In genomic region chrX:14015294-14015693, GRCh38 we compare ENCODE assay signal across 31 cellular contexts. TPM values are rescaled to one million over a fixed set of nuclear protein-coding genes. Genes with fewer than 3 reads are reported as not detected.
DNase-seq lines count a peak whose midpoint lies in the region; ATAC-seq and TF ChIP-seq lines count a peak whose summit lies in the region.
"Had no signal": no experiment of that assay in that cellular context is flagged by ENCODE, and none has a peak within 500 bp of the region (broad histone marks: within the 10 kb centered on the region; RNA-seq: fewer than 3 reads in every experiment).

No MANE protein-coding gene starts in this region.

- H3K4me3 ChIP-seq in ACC112 (ENCODE audit: low read depth, low read length) = peak overlapping the region; percentile 16; the same call in 1 of the 2 replicates
- H3K4me3 ChIP-seq in SK-N-SH (ENCODE audit: low read depth in 2 of 2, low read length in 1 of 2) = no peak overlapping the region
- H3K4me3 ChIP-seq: heart left ventricle, Peyer's patch, right lobe of liver had no signal

- no peak for TF ChIP-seq RAD21 in SK-N-SH (IDR thresholded peaks at IDR 0.05; ENCODE audit: low read length)

- peaks cover 5% of the 10 kb centered on the region for H3K4me1 ChIP-seq in ACC112 (ENCODE audit: control insufficient read depth, insufficient read depth, low read length, unreplicated experiment)
- H3K4me1 ChIP-seq in SK-N-SH (ENCODE audit: control insufficient read depth in 1 of 2, insufficient read depth in 2 of 2, low read depth in 1 of 2, low read length in 1 of 2) = no peaks in the 10 kb centered on the region; a peak in 1 of 4 replicates
- H3K4me1 ChIP-seq: BE2C, heart left ventricle, Peyer's patch, right lobe of liver had no signal

- no peaks in the 10 kb centered on the region for H3K9me3 ChIP-seq in SK-N-SH
- H3K9me3 ChIP-seq: BE2C, heart left ventricle, Peyer's patch, right lobe of liver had no signal

- no peaks in the 10 kb centered on the region for H4K20me1 ChIP-seq in SK-N-SH (ENCODE audit: insufficient read depth)

- 0 out of 4 replicates have a peak, but pooled peaks of 1 of the 2 experiments have one; percentile 13 for TF ChIP-seq EP300 in SK-N-SH (IDR thresholded peaks at IDR 0.05; ENCODE audit: borderline replicate concordance in 1 of 2, low read depth in 1 of 2, low read length in 1 of 2)

- H3K27ac Mint-ChIP-seq in nephron = peak overlapping the region in 2 of 3 experiments; percentile 53 to 68
- H3K27ac Mint-ChIP-seq: activated CD8-positive, alpha-beta memory T cell treated with anti-CD3 and anti-CD28 coated beads, Interleukin-2, amount 10 ng/mL, durations not matched to agents 7 days and 5 days; stimulated activated memory B cell treated with anti-CD40 and anti-IgM and Interleukin-4, amounts not matched to agents 10 μg/mL and 1 μg/mL and 100 μg/mL, for 72 hours had no signal

- ATAC-seq in HG03520 (IDR thresholded peaks at IDR 0.05; ENCODE audit: unreplicated experiment) = no peak
- ATAC-seq in GM21619 (IDR thresholded peaks at IDR 0.05; ENCODE audit: unreplicated experiment) = no peak
- no peak for ATAC-seq in GM21528 (IDR thresholded peaks at IDR 0.05; ENCODE audit: low FRiP score, unreplicated experiment)
- ATAC-seq: activated CD8-positive, alpha-beta memory T cell treated with anti-CD3 and anti-CD28 coated beads, Interleukin-2, amount 10 ng/mL, durations not matched to agents 7 days and 5 days; foreskin keratinocyte; heart left ventricle; right lobe of liver; stimulated activated memory B cell treated with anti-CD40 and anti-IgM and Interleukin-4, amounts not matched to agents 10 μg/mL and 1 μg/mL and 100 μg/mL, for 72 hours had no signal

- H3K27me3 Mint-ChIP-seq in nephron (ENCODE audit: low read depth) = no peaks in the 10 kb centered on the region
- H3K27me3 Mint-ChIP-seq: activated CD8-positive, alpha-beta memory T cell treated with anti-CD3 and anti-CD28 coated beads, Interleukin-2, amount 10 ng/mL, durations not matched to agents 7 days and 5 days; stimulated activated memory B cell treated with anti-CD40 and anti-IgM and Interleukin-4, amounts not matched to agents 10 μg/mL and 1 μg/mL and 100 μg/mL, for 72 hours had no signal

- H3K9ac ChIP-seq in SK-N-SH = peak overlapping the region; percentile 2; the same call in 1 of the 2 replicates

- H3K4me2 ChIP-seq in SK-N-SH = no peak overlapping the region

- peaks cover 4% of the 10 kb centered on the region for H3K9me3 Mint-ChIP-seq in nephron
- H3K9me3 Mint-ChIP-seq: stimulated activated memory B cell treated with anti-CD40 and anti-IgM and Interleukin-4, amounts not matched to agents 10 μg/mL and 1 μg/mL and 100 μg/mL, for 72 hours had no signal

- H3K27ac ChIP-seq in ACC112 (ENCODE audit: low read depth, low read length) (peak overlapping the region; percentile 31), SK-N-SH (ENCODE audit: low read depth in 2 of 2, low read length in 1 of 2) (peak overlapping the region; percentile 58 to 76; a peak in 3 of 4 replicates)
- H3K27ac ChIP-seq: foreskin keratinocyte, heart left ventricle, Peyer's patch, right lobe of liver had no signal

- H3K27me3 ChIP-seq in ACC112 (ENCODE audit: insufficient read depth, low read length) = no peaks in the 10 kb centered on the region
- H3K27me3 ChIP-seq in SK-N-SH (ENCODE audit: insufficient read depth) = no peaks in the 10 kb centered on the region
- H3K27me3 ChIP-seq: BE2C, foreskin keratinocyte, heart left ventricle, Peyer's patch, right lobe of liver had no signal

- peaks cover 4% of the 10 kb centered on the region for H3K4me1 Mint-ChIP-seq in nephron

- H3K36me3 Mint-ChIP-seq in nephron (ENCODE audit: low read depth) = peaks cover 51% of the 10 kb centered on the region

- TF ChIP-seq CTCF in SK-N-SH (IDR thresholded peaks at IDR 0.05) (no peak), nephron (IDR thresholded peaks at IDR 0.05; ENCODE audit: unreplicated experiment in 3 of 3) (no peak)

- no peaks in the 10 kb centered on the region for H3K9me2 ChIP-seq in SK-N-SH

- H3K4me3 Mint-ChIP-seq in nephron = no peak overlapping the region
- H3K4me3 Mint-ChIP-seq: activated CD8-positive, alpha-beta memory T cell treated with anti-CD3 and anti-CD28 coated beads, Interleukin-2, amount 10 ng/mL, durations not matched to agents 7 days and 5 days; stimulated activated memory B cell treated with anti-CD40 and anti-IgM and Interleukin-4, amounts not matched to agents 10 μg/mL and 1 μg/mL and 100 μg/mL, for 72 hours had no signal

- POLR2A ChIA-PET in SK-N-SH (lab: Yijun Ruan, JAX) = no interaction called here

- 67% methylated on average over 2 of the region's 2 CpGs for WGBS in SK-N-SH (ENCODE audit: low lambda C conversion rate)

- CTCF ChIA-PET in SK-N-SH (lab: Yijun Ruan, JAX) = interaction anchor here (1.1 to 1.5 kb wide), 3 partner anchors 11 to 24 kb away, joined by 3 to 6 read pairs (median 4); partner anchors contain the start of gene GEMIN8

- H3F3A ChIP-seq in SK-N-SH (replicated peaks; ENCODE audit: insufficient read depth) = peaks cover 7% of the 10 kb centered on the region

- 0 out of 2 replicates have a peak, but pooled peaks cover 11% of the 10 kb centered on the region for H3K36me3 ChIP-seq in ACC112 (ENCODE audit: insufficient read depth, low read length)
- H3K36me3 ChIP-seq in SK-N-SH (replicated peaks in 1 of 2; ENCODE audit: control insufficient read depth in 1 of 2, insufficient read depth in 2 of 2, low read length in 1 of 2) = peaks cover 43 to 52% of the 10 kb centered on the region in 2 experiments
- H3K36me3 ChIP-seq: BE2C, Peyer's patch had no signal

- H2AFZ ChIP-seq in ACC112 (ENCODE audit: low read length, unreplicated experiment) = no peak overlapping the region
- H2AFZ ChIP-seq in SK-N-SH (ENCODE audit: low read depth) = no peak overlapping the region

- no peak for DNase-seq in SK-N-SH
- peak; percentile 91 for DNase-seq in fibroblast of gingiva (ENCODE audit: low read depth)
- no peak for DNase-seq in GM19240 (ENCODE audit: insufficient read length, low spot score)
- DNase-seq: activated CD8-positive, alpha-beta memory T cell treated with anti-CD3 and anti-CD28 coated beads, Interleukin-2, amount 10 ng/mL, durations not matched to agents 7 days and 5 days; activated naive CD4-positive, alpha-beta T cell; activated T-cell treated with anti-CD3 and anti-CD28 coated beads, Interleukin-2, amount 50 U/mL, for 48 hours; anterior cingulate cortex; BE2C; central memory CD4-positive, alpha-beta T cell; DMS153; foreskin keratinocyte; HCEC 1CT; heart left ventricle; mammary epithelial cell; NCI-H1092 treated with DMSO at 0.1 percent for 48 hours; NCI-H2029 treated with DMSO at 0.1 percent for 48 hours; NCI-H2227 treated with DMSO at 0.1 percent for 48 hours; NCI-H69; Peyer's patch; posterior cingulate gyrus; right lobe of liver; SIG-M5; stimulated activated CD4-positive, alpha-beta T cell treated with anti-CD3 and anti-CD28 coated beads, Interleukin-4, amount 100 ng/mL, for 4 hours; substantia nigra; T1000 had no signal

- H3K79me2 ChIP-seq in ACC112 (ENCODE audit: control insufficient read depth, insufficient read depth, low read length, unreplicated experiment) = no peaks in the 10 kb centered on the region
- H3K79me2 ChIP-seq in SK-N-SH (ENCODE audit: insufficient read depth) = no peaks in the 10 kb centered on the region

TF ChIP-seq in SK-N-SH, 30 proteins besides CTCF, POLR2A, EP300 and RAD21:
- TF ChIP-seq TCF12 (IDR thresholded peaks at IDR 0.05) = peak; percentile 58
- TF ChIP-seq, protein P1, sequence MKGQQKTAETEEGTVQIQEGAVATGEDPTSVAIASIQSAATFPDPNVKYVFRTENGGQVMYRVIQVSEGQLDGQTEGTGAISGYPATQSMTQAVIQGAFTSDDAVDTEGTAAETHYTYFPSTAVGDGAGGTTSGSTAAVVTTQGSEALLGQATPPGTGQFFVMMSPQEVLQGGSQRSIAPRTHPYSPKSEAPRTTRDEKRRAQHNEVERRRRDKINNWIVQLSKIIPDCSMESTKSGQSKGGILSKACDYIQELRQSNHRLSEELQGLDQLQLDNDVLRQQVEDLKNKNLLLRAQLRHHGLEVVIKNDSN (IDR thresholded peaks at IDR 0.05; ENCODE audit: borderline replicate concordance, low read depth) = no peak

RNA-seq across cellular contexts. Expression of gene GEMIN8, which starts 14.4 kb away (rescaled TPM):
- 69.8 and 78.0 TPM in 2 replicates for polyA plus RNA-seq in SK-N-SH (2012; rRNA removed)
- 45.4 and 54.9 TPM in 2 replicates for polyA plus RNA-seq in SK-N-SH (2012; cell fraction: cytosol; rRNA removed)
- 143 and 160 TPM in 2 replicates for polyA plus RNA-seq in SK-N-SH (2012; cell fraction: nucleus; rRNA removed)
